Comparison of ENCODE assay signal across 9 cellular contexts in genomic region chr17:37405522-37405921, GRCh38. TPM values are rescaled to one million over a fixed set of nuclear protein-coding genes. Genes with fewer than 3 reads are reported as not detected.
DNase-seq lines count a peak whose midpoint lies in the region; TF ChIP-seq lines count a peak whose summit lies in the region.
"Not testable (repeated sequence)": the region's sequence is repeated elsewhere in the genome, so short reads cannot be mapped to it uniquely, and the experiment has no call there.
"Had no signal": no experiment of that assay in that cellular context is flagged by ENCODE, and none has a peak within 500 bp of the region (broad histone marks: within the 10 kb centered on the region; RNA-seq: fewer than 3 reads in every experiment).

No MANE protein-coding gene starts in this region.

- not testable (repeated sequence) for DNase-seq in A673 (ENCODE audit: low spot score); GM12865 (ENCODE audit: low read depth); NT2/D1 (ENCODE audit: low read depth, low spot score); activated CD4-positive, alpha-beta memory T cell treated with anti-CD3 and anti-CD28 coated beads for 36 hours; breast epithelium (ENCODE audit: low spot score in 2 of 2); fibroblast of the aortic adventitia (ENCODE audit: low read depth)

- H3K9me3 Mint-ChIP-seq in activated CD4-positive, alpha-beta memory T cell treated with anti-CD3 and anti-CD28 coated beads for 36 hours: not testable (repeated sequence)

- H3K27ac Mint-ChIP-seq in activated CD4-positive, alpha-beta memory T cell treated with anti-CD3 and anti-CD28 coated beads for 36 hours: peak overlapping the region; percentile 96

- H3K27ac ChIP-seq in A673 (ENCODE audit: low read depth, low read length, poor library complexity, severe bottlenecking); breast epithelium; skeletal muscle tissue (ENCODE audit: low read depth, low read length): not testable (repeated sequence)

- intact Hi-C loops in A673 (cut with micrococcal nuclease; ENCODE audit: unreplicated experiment); activated CD4-positive, alpha-beta memory T cell treated with anti-CD3 and anti-CD28 coated beads for 36 hours (cut with micrococcal nuclease); breast epithelium (cut with DNase I; ENCODE audit: low total_unique reads): not testable (repeated sequence)

- TF ChIP-seq POLR2A in breast epithelium (IDR thresholded peaks at IDR 0.05): not testable (repeated sequence)

- H3K9me3 ChIP-seq in A673 (ENCODE audit: low read depth, low read length, poor library complexity, severe bottlenecking); NT2/D1 (ENCODE audit: insufficient read depth, low read length); breast epithelium; mucosa of stomach (ENCODE audit: control insufficient read depth, low read length); skeletal muscle tissue (ENCODE audit: control insufficient read depth in 3 of 3, low read length in 3 of 3): not testable (repeated sequence)

- H3K27me3 ChIP-seq in A673 (replicated peaks; ENCODE audit: insufficient read depth, low read depth, low read length, poor library complexity); NT2/D1 (ENCODE audit: insufficient read depth, insufficient read length); breast epithelium; mucosa of stomach (ENCODE audit: control insufficient read depth, insufficient read depth, low read length); skeletal muscle tissue (ENCODE audit: control insufficient read depth in 3 of 3, insufficient read depth in 3 of 3, low read length in 3 of 3): not testable (repeated sequence)

- CTCF ChIA-PET in A673 (lab: Charles Lee): not testable (repeated sequence)
- CTCF ChIA-PET in activated CD4-positive, alpha-beta memory T cell treated with anti-CD3 and anti-CD28 coated beads for 36 hours (lab: Charles Lee): interaction anchor here (4.1 kb wide), 1 partner anchor 31 kb away, joined by 35 read pairs; the partner anchor contains the start of gene C17orf78

- H3K9ac ChIP-seq in NT2/D1 (ENCODE audit: insufficient read length, low read depth) (peak overlapping the region; percentile 28), mucosa of stomach (ENCODE audit: low read length) (peak overlapping the region; percentile 78), skeletal muscle tissue (ENCODE audit: low read depth in 1 of 3, low read length in 3 of 3) (peak overlapping the region in 2 of 3 donors; percentile 83 to 91)

- H3K4me3 ChIP-seq in A673 (ENCODE audit: low read depth, low read length, poor library complexity, severe bottlenecking) (peak overlapping the region; percentile 65), GM12865 (ENCODE audit: low read depth, low read length) (peak overlapping the region; percentile 55), NT2/D1 (ENCODE audit: insufficient read length, low read depth) (peak overlapping the region; percentile 86), breast epithelium (peak overlapping the region; percentile 64 to 97 (median 79)), fibroblast of the aortic adventitia (ENCODE audit: low read depth, low read length) (peak overlapping the region; percentile 89), skeletal muscle tissue (ENCODE audit: low read length in 3 of 3) (peak overlapping the region; percentile 87 to 93 (median 92))
- not testable (repeated sequence) for H3K4me3 ChIP-seq in mucosa of stomach (ENCODE audit: low read length)

- H3K4me1 Mint-ChIP-seq in activated CD4-positive, alpha-beta memory T cell treated with anti-CD3 and anti-CD28 coated beads for 36 hours (ENCODE audit: low read depth): peaks cover 53% of the 10 kb centered on the region

- peaks cover 20% of the 10 kb centered on the region for H3K36me3 Mint-ChIP-seq in activated CD4-positive, alpha-beta memory T cell treated with anti-CD3 and anti-CD28 coated beads for 36 hours

- peak overlapping the region; percentile 99 for H3K4me3 Mint-ChIP-seq in activated CD4-positive, alpha-beta memory T cell treated with anti-CD3 and anti-CD28 coated beads for 36 hours

- not testable (repeated sequence) for H3K36me3 ChIP-seq in A673 (ENCODE audit: insufficient read depth, low read length, poor library complexity, severe bottlenecking); NT2/D1 (ENCODE audit: insufficient read depth, insufficient read length, low read length); breast epithelium; mucosa of stomach (ENCODE audit: control insufficient read depth, insufficient read depth, low read length); skeletal muscle tissue (ENCODE audit: control insufficient read depth in 3 of 3, insufficient read depth in 3 of 3, low read length in 3 of 3)

- POLR2A ChIA-PET in A673 (lab: Charles Lee; ENCODE audit: low non-redundant PET): not testable (repeated sequence)
- POLR2A ChIA-PET in activated CD4-positive, alpha-beta memory T cell treated with anti-CD3 and anti-CD28 coated beads for 36 hours (lab: Charles Lee): interaction anchor here (1.3 to 2.1 kb wide), 2 partner anchors 15 to 24 kb away, joined by 5 to 6 read pairs; no protein-coding TSS in a partner anchor

- TF ChIP-seq CTCF in A673 (conservative IDR thresholded peaks at IDR 0.05; ENCODE audit: low read depth, low read length); GM12865 (IDR thresholded peaks at IDR 0.05; ENCODE audit: insufficient read depth, low read depth, low read length, missing control alignments); breast epithelium (IDR thresholded peaks at IDR 0.05); fibroblast of the aortic adventitia (IDR thresholded peaks at IDR 0.05; ENCODE audit: insufficient read depth, low read length): not testable (repeated sequence)

- not testable (repeated sequence) for H3K4me1 ChIP-seq in A673 (ENCODE audit: insufficient read depth, low read length, poor library complexity, severe bottlenecking); NT2/D1 (ENCODE audit: insufficient read depth, insufficient read length); breast epithelium; mucosa of stomach (ENCODE audit: control insufficient read depth, insufficient read depth, low read length)
- peaks cover 6 to 23% (median 11%) of the 10 kb centered on the region in 3 donors for H3K4me1 ChIP-seq in skeletal muscle tissue (ENCODE audit: control insufficient read depth in 3 of 3, insufficient read depth in 3 of 3, low read length in 3 of 3)

- H3K27me3 Mint-ChIP-seq in activated CD4-positive, alpha-beta memory T cell treated with anti-CD3 and anti-CD28 coated beads for 36 hours: not testable (repeated sequence)

- BruUV-seq in A673 (replicated peaks; lab: Mats Ljungman, UMichigan): not testable (repeated sequence)

RNA-seq across cellular contexts. Expression of gene ACACA, which starts 1.1 kb away (rescaled TPM):
- 68.3 and 79.2 TPM in 2 replicates for total RNA-seq in A673 (2021)
- total RNA-seq in activated CD4-positive, alpha-beta memory T cell treated with anti-CD3 and anti-CD28 coated beads for 36 hours: 10 to 100 TPM; 58.2 to 64.4 TPM
- 10 to 100 TPM; 32.8 to 46.5 (median 36.1) TPM for total RNA-seq in breast epithelium
- 67.4 and 72.7 TPM in 2 replicates for total RNA-seq in fibroblast of the aortic adventitia (ENCODE audit: low replicate concordance)
- 26.6 TPM for total RNA-seq in skeletal muscle tissue

RNA-seq across cellular contexts. Expression of gene TADA2A, which starts 1.2 kb away (rescaled TPM):
- total RNA-seq in A673 (2021): 17.9 and 21.4 TPM in 2 replicates
- total RNA-seq in activated CD4-positive, alpha-beta memory T cell treated with anti-CD3 and anti-CD28 coated beads for 36 hours: 10 to 100 TPM; 35.8 to 36.5 TPM
- total RNA-seq in breast epithelium: 10 to 100 TPM; 14.7 to 36.1 (median 26.3) TPM
- 16.3 and 21.3 TPM in 2 replicates for total RNA-seq in fibroblast of the aortic adventitia (ENCODE audit: low replicate concordance)
- total RNA-seq in skeletal muscle tissue: 28.7 TPM

RNA-seq across cellular contexts. Expression of gene C17orf78, which starts 29.7 kb away (rescaled TPM):
- total RNA-seq in A673 (2021): not detected in 2 replicates
- not detected for total RNA-seq in activated CD4-positive, alpha-beta memory T cell treated with anti-CD3 and anti-CD28 coated beads for 36 hours
- total RNA-seq in breast epithelium: not detected
- total RNA-seq in fibroblast of the aortic adventitia (ENCODE audit: low replicate concordance): not detected in 2 replicates
- not detected for total RNA-seq in skeletal muscle tissue
- total RNA-seq: aorta had no signal

Comparison
In these comparisons a context has a peak if more than half of its experiments do, and no peak if none do; other contexts are left out.
1. H3K9ac ChIP-seq: peak in every context shown above with its lines; median percentile 87 in skeletal muscle tissue; 78 in mucosa of stomach; 28 in NT2/D1.